ENCODE assay signal across 1 cellular context in genomic region chr1:116765962-116766361, GRCh38.
TF ChIP-seq lines count a peak whose summit lies in the region.

No MANE protein-coding gene starts in this region.

TF ChIP-seq in H1, 55 proteins besides CTCF, POLR2A, EP300 and RAD21 (continued from another document):
- no peak for TF ChIP-seq TCF12 (IDR thresholded peaks at IDR 0.05; ENCODE audit: low read depth, low read length)
